23 cellular contexts compared by ENCODE assay signal in the genomic region with DNA sequence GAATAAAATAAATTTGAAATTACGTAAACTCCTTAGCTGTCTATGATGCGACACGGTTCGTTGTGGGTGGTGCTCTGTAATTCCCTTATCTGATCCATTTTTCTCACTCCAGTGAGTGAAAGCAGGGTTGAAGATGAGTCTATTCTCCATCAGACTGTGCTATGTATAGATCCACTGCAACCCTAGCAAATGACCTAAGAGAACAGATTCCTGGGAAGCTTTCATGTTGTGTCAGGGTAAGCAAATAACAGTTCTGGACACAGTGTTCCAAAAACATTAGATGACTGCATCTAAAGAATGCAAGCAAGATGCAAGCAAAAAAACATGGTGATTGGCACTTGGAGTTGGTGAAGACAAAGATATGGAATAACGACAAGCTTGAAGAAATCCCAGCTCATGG.
DNase-seq lines count a peak whose midpoint lies in the region; ATAC-seq and TF ChIP-seq lines count a peak whose summit lies in the region.
"Had no signal": no experiment of that assay in that cellular context is flagged by ENCODE, and none has a peak within 500 bp of the region (broad histone marks: within the 10 kb centered on the region; RNA-seq: fewer than 3 reads in every experiment).

No MANE protein-coding gene starts in this region.

- TF ChIP-seq POLR2A in erythroblast (IDR thresholded peaks at IDR 0.05; ENCODE audit: low read length) = no peak

- no peak overlapping the region for H3K4me3 Mint-ChIP-seq in chondrocyte (ENCODE audit: unreplicated experiment)
- H3K4me3 Mint-ChIP-seq in stimulated activated effector memory CD8-positive, alpha-beta T cell treated with anti-CD3 and anti-CD28 coated beads, Interleukin-12 subunit alpha, Interleukin-12 subunit beta, amount 100 ng/mL, for 72 hours = no peak overlapping the region
- H3K4me3 Mint-ChIP-seq: activated CD4-positive, alpha-beta memory T cell treated with anti-CD3 and anti-CD28 coated beads for 36 hours; activated naive CD8-positive, alpha-beta T cell; B cell had no signal

- H3K27ac ChIP-seq in foreskin keratinocyte = no peak overlapping the region
- H3K27ac ChIP-seq: ovary, VCaP had no signal

- TF ChIP-seq CTCF in chondrocyte (IDR thresholded peaks at IDR 0.05) = no peak
- no peak for TF ChIP-seq CTCF in foreskin keratinocyte (conservative IDR thresholded peaks at IDR 0.05)

- no peaks in the 10 kb centered on the region for H3K9me3 Mint-ChIP-seq in chondrocyte (ENCODE audit: low read depth)
- H3K9me3 Mint-ChIP-seq in stimulated activated effector memory CD8-positive, alpha-beta T cell treated with anti-CD3 and anti-CD28 coated beads, Interleukin-12 subunit alpha, Interleukin-12 subunit beta, amount 100 ng/mL, for 72 hours = no peaks in the 10 kb centered on the region
- H3K9me3 Mint-ChIP-seq: activated CD4-positive, alpha-beta memory T cell treated with anti-CD3 and anti-CD28 coated beads for 36 hours had no signal

- no peaks in the 10 kb centered on the region for H3K4me1 ChIP-seq in foreskin keratinocyte
- H3K4me1 ChIP-seq: Caco-2 had no signal

- H3K27ac Mint-ChIP-seq in chondrocyte (ENCODE audit: unreplicated experiment) = peak overlapping the region; percentile 87
- no peak overlapping the region for H3K27ac Mint-ChIP-seq in stimulated activated effector memory CD8-positive, alpha-beta T cell treated with anti-CD3 and anti-CD28 coated beads, Interleukin-12 subunit alpha, Interleukin-12 subunit beta, amount 100 ng/mL, for 72 hours
- H3K27ac Mint-ChIP-seq: activated CD4-positive, alpha-beta memory T cell treated with anti-CD3 and anti-CD28 coated beads for 36 hours; activated naive CD8-positive, alpha-beta T cell; B cell had no signal

- H3K27me3 Mint-ChIP-seq in chondrocyte (ENCODE audit: low read depth) = no peaks in the 10 kb centered on the region
- H3K27me3 Mint-ChIP-seq: activated CD4-positive, alpha-beta memory T cell treated with anti-CD3 and anti-CD28 coated beads for 36 hours; activated naive CD8-positive, alpha-beta T cell; B cell had no signal

- H3K27me3 ChIP-seq in foreskin keratinocyte = no peaks in the 10 kb centered on the region
- H3K27me3 ChIP-seq: ovary had no signal

- no peak for ATAC-seq in foreskin keratinocyte
- ATAC-seq in HG03442 (IDR thresholded peaks at IDR 0.05; ENCODE audit: unreplicated experiment) = no peak
- no peak for ATAC-seq in stimulated activated effector memory CD8-positive, alpha-beta T cell treated with anti-CD3 and anti-CD28 coated beads, Interleukin-12 subunit alpha, Interleukin-12 subunit beta, amount 100 ng/mL, for 72 hours
- ATAC-seq: HCT116, left lobe of liver had no signal

- DNase-seq in HCEC 1CT = peak; percentile 97
- DNase-seq in chondrocyte (ENCODE audit: low spot score) = no peak
- DNase-seq in foreskin keratinocyte = peak; percentile 25 to 70
- DNase-seq in renal cortical epithelial cell (ENCODE audit: low read depth) = peak; percentile 62
- DNase-seq in COR-L47 (lab: John Stamatoyannopoulos, UW) = no peak
- no peak for DNase-seq in erythroblast (lab: John Stamatoyannopoulos, UW)
- DNase-seq in stimulated activated effector memory CD8-positive, alpha-beta T cell treated with anti-CD3 and anti-CD28 coated beads, Interleukin-12 subunit alpha, Interleukin-12 subunit beta, amount 100 ng/mL, for 72 hours (ENCODE audit: low spot score in 2 of 2) = no peak
- DNase-seq: activated CD4-positive, alpha-beta memory T cell treated with anti-CD3 and anti-CD28 coated beads for 36 hours; activated T-cell treated with anti-CD3 and anti-CD28 coated beads, Interleukin-2, amount 50 U/mL, for 1 hour; Caco-2; foreskin melanocyte; KG1; NCI-H1048; NCI-H2029 treated with DMSO at 0.1 percent for 48 hours; NCI-H510A treated with DMSO at 0.1 percent for 48 hours; ovary; stimulated activated CD4-positive, alpha-beta T cell treated with anti-CD3 and anti-CD28 coated beads, Interleukin-4, amount 100 ng/mL, for 1 hour had no signal

- H3K4me1 Mint-ChIP-seq in chondrocyte (ENCODE audit: low read depth) = peaks cover 60% of the 10 kb centered on the region
- no peaks in the 10 kb centered on the region for H3K4me1 Mint-ChIP-seq in stimulated activated effector memory CD8-positive, alpha-beta T cell treated with anti-CD3 and anti-CD28 coated beads, Interleukin-12 subunit alpha, Interleukin-12 subunit beta, amount 100 ng/mL, for 72 hours

- peaks cover 1% of the 10 kb centered on the region for H3K36me3 Mint-ChIP-seq in chondrocyte (ENCODE audit: low read depth)
- H3K36me3 Mint-ChIP-seq in stimulated activated effector memory CD8-positive, alpha-beta T cell treated with anti-CD3 and anti-CD28 coated beads, Interleukin-12 subunit alpha, Interleukin-12 subunit beta, amount 100 ng/mL, for 72 hours = no peaks in the 10 kb centered on the region
- H3K36me3 Mint-ChIP-seq: activated CD4-positive, alpha-beta memory T cell treated with anti-CD3 and anti-CD28 coated beads for 36 hours had no signal

Comparison
In these comparisons a context has a peak if more than half of its experiments do, and no peak if none do; other contexts are left out.
1. DNase-seq: peak in HCEC 1CT (single experiment), foreskin keratinocyte (2 of 2) and renal cortical epithelial cell (single experiment); none in chondrocyte (single experiment), COR-L47 (single experiment), erythroblast (0 of 2) and stimulated activated effector memory CD8-positive, alpha-beta T cell treated with anti-CD3 and anti-CD28 coated beads, Interleukin-12 subunit alpha, Interleukin-12 subunit beta, amount 100 ng/mL, for 72 hours (0 of 2).